ENCODE assay signal across 10 cellular contexts in genomic region chr18:9742588-9743131, GRCh38. TPM values are rescaled to one million over a fixed set of nuclear protein-coding genes. Genes with fewer than 3 reads are reported as not detected.
DNase-seq lines count a peak whose midpoint lies in the region; ATAC-seq and TF ChIP-seq lines count a peak whose summit lies in the region.
"Had no signal": no experiment of that assay in that cellular context is flagged by ENCODE, and none has a peak within 500 bp of the region (broad histone marks: within the 10 kb centered on the region; RNA-seq: fewer than 3 reads in every experiment).

No MANE protein-coding gene starts in this region.

- TF ChIP-seq CTCF in VCaP (conservative IDR thresholded peaks at IDR 0.05) (no peak), heart right ventricle (IDR thresholded peaks at IDR 0.05) (no peak)

- H3K9me3 ChIP-seq in ES-I3 (ENCODE audit: control insufficient read depth, insufficient read depth, low read length) (no peaks in the 10 kb centered on the region), heart right ventricle (no peaks in the 10 kb centered on the region)

- H3K4me1 ChIP-seq in ES-I3 (ENCODE audit: insufficient read depth, low read length) (peaks cover 38% of the 10 kb centered on the region), heart right ventricle (peaks cover 0 to 61% (median 9%) of the 10 kb centered on the region in 9 donors)

- H3K27ac ChIP-seq in VCaP = peak overlapping the region; percentile 65
- H3K27ac ChIP-seq in heart right ventricle = peak overlapping the region in 7 of 10 donors; percentile 4 to 84 (median 39)

- DNase-seq in heart right ventricle = no peak
- DNase-seq in pons (ENCODE audit: low spot score) = peak; percentile 56
- DNase-seq in NCI-H1092 treated with DMSO at 0.1 percent for 48 hours (lab: John Stamatoyannopoulos, UW) = no peak
- DNase-seq in MV-4-11 (lab: John Stamatoyannopoulos, UW) = no peak
- DNase-seq: activated CD8-positive, alpha-beta T cell treated with anti-CD3 and anti-CD28 coated beads, Interleukin-2, amount 10 ng/mL, durations not matched to agents 7 days and 5 days; NCI-H2171 treated with DMSO at 0.1 percent for 48 hours had no signal

- intact Hi-C loops in heart right ventricle (cut with DNase I) = no loop called here

- ATAC-seq in heart right ventricle = peak in 7 of 8 donors; percentile 35 to 83 (median 69)
- no peak for ATAC-seq in GM21825 (IDR thresholded peaks at IDR 0.05; ENCODE audit: unreplicated experiment)
- ATAC-seq in GM21526 (IDR thresholded peaks at IDR 0.05; ENCODE audit: low FRiP score, unreplicated experiment) = no peak
- ATAC-seq: activated CD8-positive, alpha-beta T cell treated with anti-CD3 and anti-CD28 coated beads, Interleukin-2, amount 10 ng/mL, durations not matched to agents 7 days and 5 days had no signal

- WGBS in heart right ventricle, 2 donors = 36 to 43% methylated on average over 8 of the region's 8 CpGs

- H3K4me3 ChIP-seq in heart right ventricle = peak overlapping the region in 6 of 10 donors; percentile 6 to 26 (median 14)

- peak overlapping the region; percentile 19; the same call in 1 of the 2 replicates for H3K9ac ChIP-seq in ES-I3 (ENCODE audit: low read depth, low read length)

- H3K36me3 ChIP-seq in ES-I3 (ENCODE audit: insufficient read depth, low read length) = no peaks in the 10 kb centered on the region
- no peaks in the 10 kb centered on the region for H3K36me3 ChIP-seq in heart right ventricle

- no peaks in the 10 kb centered on the region for H3K27me3 ChIP-seq in heart right ventricle

RNA-seq across cellular contexts. Expression of gene RAB31, which starts 34.6 kb away (rescaled TPM):
- total RNA-seq in heart right ventricle = 10 to 100 TPM; 12.7 to 47.8 (median 17.0) TPM
- polyA plus RNA-seq in heart right ventricle = 1 to 10 TPM; 4.5 to 9.3 TPM
- total RNA-seq: activated CD8-positive, alpha-beta T cell treated with anti-CD3 and anti-CD28 coated beads, Interleukin-2, amount 10 ng/mL, durations not matched to agents 7 days and 5 days had no signal

Comparison
In these comparisons a context has a peak if more than half of its experiments do, and no peak if none do; other contexts are left out.
1. ATAC-seq: peak in heart right ventricle (7 of 8); none in GM21825 (single experiment) and GM21526 (single experiment).